18 cellular contexts compared by ENCODE assay signal in genomic region chr4:41713768-41714167, GRCh38. TPM values are rescaled to one million over a fixed set of nuclear protein-coding genes. Genes with fewer than 3 reads are reported as not detected.
DNase-seq lines count a peak whose midpoint lies in the region; ATAC-seq and TF ChIP-seq lines count a peak whose summit lies in the region.
"Had no signal": no experiment of that assay in that cellular context is flagged by ENCODE, and none has a peak within 500 bp of the region (broad histone marks: within the 10 kb centered on the region; RNA-seq: fewer than 3 reads in every experiment).

No MANE protein-coding gene starts in this region.

- no peaks in the 10 kb centered on the region for H3K27me3 ChIP-seq in IMR-90 (ENCODE audit: control insufficient read depth, insufficient read depth, low read length)

- no peaks in the 10 kb centered on the region for H4K20me1 ChIP-seq in IMR-90 (ENCODE audit: insufficient read depth, low read length)

- H2BK5ac ChIP-seq in IMR-90 (ENCODE audit: low read depth, low read length, poor library complexity, severe bottlenecking), result peak overlapping the region; percentile 3

- DNase-seq in IMR-90 (no peak), M059J (ENCODE audit: low read depth) (peak; percentile 46), fibroblast of villous mesenchyme (ENCODE audit: low read depth) (peak; percentile 14), amygdala (lab: John Stamatoyannopoulos, UW) (no peak)
- no peak for DNase-seq in activated CD4-positive, CD25-positive, alpha-beta regulatory T cell treated with anti-CD3 and anti-CD28 coated beads, Interleukin-2, amount 50 U/mL, for 72 hours
- DNase-seq: C1 segment of cervical spinal cord; Caco-2; CD8-positive, alpha-beta T cell; DMS153; DND-41; H9; HFFc6 had no signal

- no peak overlapping the region; the same call in 1 of the 2 replicates for H4K91ac ChIP-seq in IMR-90 (ENCODE audit: insufficient read depth, low read depth, low read length)

- H3K23ac ChIP-seq in IMR-90 (ENCODE audit: low read depth, low read length), result no peak overlapping the region

- no peak overlapping the region for H2BK15ac ChIP-seq in IMR-90 (ENCODE audit: low read depth, low read length)

- POLR2A ChIA-PET in IMR-90 (lab: Charles Lee; ENCODE audit: unreplicated experiment), result no interaction called here

- H2BK20ac ChIP-seq in IMR-90 (ENCODE audit: low read depth, low read length), result peak overlapping the region; percentile 14; the same call in 1 of the 2 replicates

- no peak for TF ChIP-seq POLR2A in IMR-90 (IDR thresholded peaks at IDR 0.05; ENCODE audit: low read depth, low read length)

- no peak overlapping the region for H2BK120ac ChIP-seq in IMR-90 (ENCODE audit: low read depth, low read length)

- intact Hi-C loops in IMR-90 (cut with micrococcal nuclease), result no loop called here

- no peak overlapping the region for H4K8ac ChIP-seq in IMR-90 (ENCODE audit: low read depth in 2 of 2, low read length in 2 of 2)

- H3K4ac ChIP-seq in IMR-90 (ENCODE audit: low read depth, low read length), result no peak overlapping the region

- no peak for ATAC-seq in IMR-90 (ENCODE audit: low read depth)
- no peak for ATAC-seq in HG02642 (IDR thresholded peaks at IDR 0.05; ENCODE audit: poor library complexity, unreplicated experiment)
- ATAC-seq: CD8-positive, alpha-beta T cell; GM23338; HCT116 had no signal

- H4K5ac ChIP-seq in IMR-90 (ENCODE audit: low read depth, low read length), result peak overlapping the region; percentile 20; the same call in 1 of the 2 replicates

- H3K9me3 ChIP-seq in IMR-90 (ENCODE audit: control insufficient read depth, insufficient read depth, low read length), result no peaks in the 10 kb centered on the region
- H3K9me3 ChIP-seq: Caco-2 had no signal

- no CpG with 5 or more reads among the region's 1 CpG for WGBS in IMR-90 (ENCODE audit: extremely low coverage in 2 of 2, insufficient read length in 1 of 2), 2 experiments

- BruUV-seq in IMR-90 (replicated peaks; lab: Mats Ljungman, UMichigan), result no TSS peak

- H2AFZ ChIP-seq in IMR-90 (replicated peaks; ENCODE audit: low read length, poor library complexity), result no peak overlapping the region

- no peak overlapping the region for H3K56ac ChIP-seq in IMR-90 (ENCODE audit: extremely low read depth, insufficient read depth, low read length)

- H3K4me3 ChIP-seq in IMR-90 (ENCODE audit: insufficient read depth, low read depth, low read length), result no peak overlapping the region
- H3K4me3 ChIP-seq in fibroblast of villous mesenchyme (ENCODE audit: low read depth, low read length), result no peak overlapping the region
- H3K4me3 ChIP-seq: GM23338 had no signal

- CTCF ChIA-PET in IMR-90 (lab: Yijun Ruan, JAX), result no interaction called here

- no peak overlapping the region for H3K4me2 ChIP-seq in IMR-90 (ENCODE audit: low read depth, low read length)
- H3K4me2 ChIP-seq: GM23338 had no signal

- no peak overlapping the region for H3K27ac ChIP-seq in IMR-90 (ENCODE audit: insufficient read depth, low read length)

- no peaks in the 10 kb centered on the region for H3K9me1 ChIP-seq in IMR-90 (ENCODE audit: insufficient read depth, low read length)

- no peak overlapping the region for H2AK5ac ChIP-seq in IMR-90 (ENCODE audit: low read depth, low read length)

- H3K36me3 ChIP-seq in IMR-90 (ENCODE audit: control insufficient read depth, insufficient read depth, low read length), result no peaks in the 10 kb centered on the region

- H3K14ac ChIP-seq in IMR-90 (replicated peaks; ENCODE audit: low read depth, low read length), result no peak overlapping the region

- no peak overlapping the region for H2AK9ac ChIP-seq in IMR-90 (replicated peaks; ENCODE audit: low read depth, low read length, poor library complexity)

- no peaks in the 10 kb centered on the region for H3K79me1 ChIP-seq in IMR-90 (ENCODE audit: low read depth in 1 of 2, low read length in 2 of 2)

- no peak for TF ChIP-seq RAD21 in IMR-90 (IDR thresholded peaks at IDR 0.05; ENCODE audit: low read length)

- dilution Hi-C loops in IMR-90 (cut with HindIII; ENCODE audit: low sequenced_read_pairs, unreplicated experiment), result no loop called here

- H3K4me1 ChIP-seq in IMR-90 (ENCODE audit: control insufficient read depth, insufficient read depth, low read length), result peaks cover 3% of the 10 kb centered on the region

- H3K9ac ChIP-seq in IMR-90 (ENCODE audit: low read depth, low read length), result no peak overlapping the region

- in situ Hi-C loops in IMR-90 (cut with MboI; ENCODE audit: low sequenced_read_pairs), result no loop called here

- TF ChIP-seq CTCF in IMR-90 (conservative IDR thresholded peaks at IDR 0.05; ENCODE audit: low read depth, low read length), result no peak
- no peak for TF ChIP-seq CTCF in fibroblast of villous mesenchyme (IDR thresholded peaks at IDR 0.05; ENCODE audit: insufficient read depth, low read depth, low read length)

- H3K18ac ChIP-seq in IMR-90 (ENCODE audit: low read depth, low read length), result no peak overlapping the region; the same call in 1 of the 2 replicates

TF ChIP-seq in IMR-90, 13 proteins besides CTCF, POLR2A, EP300 and RAD21:
- TF ChIP-seq BHLHE40 (IDR thresholded peaks at IDR 0.05; ENCODE audit: low read depth, low read length), result no peak
- TF ChIP-seq ELK1 (IDR thresholded peaks at IDR 0.05; ENCODE audit: borderline replicate concordance, low read depth, low read length), result no peak
- no peak for TF ChIP-seq NFE2L2 (IDR thresholded peaks at IDR 0.05; ENCODE audit: low read depth, low read length)

RNA-seq across cellular contexts. Expression of gene PHOX2B, which starts 34.8 kb away (rescaled TPM):
- not detected in 2 replicates for total RNA-seq in IMR-90 (2012; rRNA removed)
- polyA plus RNA-seq in IMR-90 (2012; rRNA removed), result not detected in 2 replicates
- polyA plus RNA-seq in IMR-90 (2012; cell fraction: cytosol; rRNA removed), result not detected in 2 replicates
- not detected in 2 replicates for polyA plus RNA-seq in IMR-90 (2012; cell fraction: nucleus; rRNA removed; ENCODE audit: low replicate concordance)
- total RNA-seq in M059J (2014; rRNA removed; shearing (Covaris generic)), result not detected in 2 replicates
- not detected in 2 replicates for total RNA-seq in fibroblast of villous mesenchyme
- total RNA-seq: A172; Caco-2; CD8-positive, alpha-beta T cell; GM23338; H4; H9; HFFc6 had no signal
- polyA plus RNA-seq: BJ, GM23338 had no signal

Comparison
In these comparisons a context has a peak if more than half of its experiments do, and no peak if none do; other contexts are left out.
1. DNase-seq: peak in M059J (single experiment) and fibroblast of villous mesenchyme (single experiment); none in IMR-90 (single experiment), amygdala (0 of 56) and activated CD4-positive, CD25-positive, alpha-beta regulatory T cell treated with anti-CD3 and anti-CD28 coated beads, Interleukin-2, amount 50 U/mL, for 72 hours (single experiment).